ENCODE assay signal across 24 cellular contexts in genomic region chr15:92603743-92604470, GRCh38. TPM values are rescaled to one million over a fixed set of nuclear protein-coding genes. Genes with fewer than 3 reads are reported as not detected.
DNase-seq lines count a peak whose midpoint lies in the region; ATAC-seq, FAIRE-seq and TF ChIP-seq lines count a peak whose summit lies in the region.
"Had no signal": no experiment of that assay in that cellular context is flagged by ENCODE, and none has a peak within 500 bp of the region (broad histone marks: within the 10 kb centered on the region; RNA-seq: fewer than 3 reads in every experiment).

No MANE protein-coding gene starts in this region.

- DNase-seq in A549 (ENCODE audit: low read depth in 1 of 2, low spot score in 1 of 2) (no peak), NB4 (ENCODE audit: low read depth) (peak; percentile 17), chondrocyte (ENCODE audit: low spot score) (peak; percentile 6), left lung (no peak), NCI-H82 treated with DMSO at 0.1 percent for 48 hours (lab: John Stamatoyannopoulos, UW; ENCODE audit: unreplicated experiment) (no peak), NCI-H1694 treated with DMSO at 0.1 percent for 48 hours (lab: John Stamatoyannopoulos, UW) (no peak), LoVo (ENCODE audit: low spot score) (no peak)
- DNase-seq: activated CD4-positive, alpha-beta T cell treated with anti-CD3 and anti-CD28 coated beads for 1 hour; activated CD8-positive, alpha-beta T cell treated with anti-CD3 and anti-CD28 coated beads for 36 hours; activated T-cell treated with anti-CD3 and anti-CD28 coated beads for 4 hours; BE2C; Karpas-422; NCI-H2081; NCI-H226; NCI-H774; stimulated activated CD4-positive, alpha-beta T cell treated with anti-CD3 and anti-CD28 coated beads, Interleukin-15, amount 100 ng/mL, for 24 hours; stimulated activated naive CD4-positive, alpha-beta T cell treated with Interleukin-2 at 50 U/mL for 16 hours; T-helper 17 cell had no signal

- H3K27ac ChIP-seq in A549 (no peak overlapping the region), left lung (no peak overlapping the region)
- H3K27ac ChIP-seq: HL-60, thoracic aorta had no signal

- H3K4me1 Mint-ChIP-seq in chondrocyte (ENCODE audit: low read depth) = peaks cover 6% of the 10 kb centered on the region

- TF ChIP-seq EP300 in A549 (IDR thresholded peaks at IDR 0.05) = no peak

- no peak overlapping the region for H3K4me2 ChIP-seq in A549

- TF ChIP-seq POLR2A in A549 (IDR thresholded peaks at IDR 0.05; ENCODE audit: low read length) = no peak
- TF ChIP-seq POLR2A in NB4 (IDR thresholded peaks at IDR 0.05; ENCODE audit: extremely low read depth, insufficient read length) = no peak

- FAIRE-seq in A549 (lab: Jason Lieb, UNC) = no peak
- FAIRE-seq: H54 had no signal

- POLR2A ChIA-PET in A549 (lab: Yijun Ruan, JAX) = no interaction called here

- intact Hi-C loops in left lung (cut with DNase I) = no loop called here

- no peaks in the 10 kb centered on the region for H3K36me3 Mint-ChIP-seq in chondrocyte (ENCODE audit: low read depth)
- H3K36me3 Mint-ChIP-seq: brain had no signal

- no peaks in the 10 kb centered on the region for H3K9me3 Mint-ChIP-seq in chondrocyte (ENCODE audit: low read depth)
- H3K9me3 Mint-ChIP-seq: activated CD8-positive, alpha-beta T cell treated with anti-CD3 and anti-CD28 coated beads for 36 hours had no signal

- WGBS in A549 (ENCODE audit: missing lambda C conversion rate) = 27% methylated on average over 5 of the region's 5 CpGs

- H3K4me3 ChIP-seq in A549 (no peak overlapping the region), NB4 (ENCODE audit: low read depth, low read length) (no peak overlapping the region), left lung (no peak overlapping the region)
- H3K4me3 ChIP-seq: thoracic aorta had no signal

- TF ChIP-seq RAD21 in A549 (conservative IDR thresholded peaks at IDR 0.05 in 1 of 2, IDR thresholded peaks at IDR 0.05 in 1 of 2) = no peak

- H3K9me3 ChIP-seq in A549 (no peaks in the 10 kb centered on the region), left lung (no peaks in the 10 kb centered on the region)
- H3K9me3 ChIP-seq: BE2C, thoracic aorta had no signal

- H3K36me3 ChIP-seq in left lung = no peaks in the 10 kb centered on the region
- H3K36me3 ChIP-seq: BE2C, thoracic aorta had no signal

- CTCF ChIA-PET in A549 (lab: Yijun Ruan, JAX) = interaction anchor here (0.6 to 1.1 kb wide), 2 partner anchors 14 to 41 kb away, joined by 3 read pairs; no protein-coding TSS in a partner anchor

- H3K27me3 ChIP-seq in left lung = no peaks in the 10 kb centered on the region
- H3K27me3 ChIP-seq: BE2C had no signal

- peak; percentile 19 to 41; a peak in 3 of 6 replicates for ATAC-seq in A549
- peak; percentile 39 for ATAC-seq in left lung
- no peak for ATAC-seq in GM21526 (IDR thresholded peaks at IDR 0.05; ENCODE audit: low FRiP score, unreplicated experiment)
- ATAC-seq: activated CD8-positive, alpha-beta T cell treated with anti-CD3 and anti-CD28 coated beads for 36 hours; SK-N-SH treated with all-trans-retinoic acid at 6 μM for 48 hours; T-helper 17 cell had no signal

- 0 out of 3 replicates have a peak, but pooled peaks cover 3% of the 10 kb centered on the region for H3K4me1 ChIP-seq in A549
- H3K4me1 ChIP-seq in left lung = peaks cover 0 to 7% of the 10 kb centered on the region in 2 donors
- H3K4me1 ChIP-seq: BE2C had no signal

- TF ChIP-seq CTCF in A549 (IDR thresholded peaks at IDR 0.05) (no peak), NB4 (IDR thresholded peaks at IDR 0.05; ENCODE audit: low read depth, low read length) (no peak), chondrocyte (IDR thresholded peaks at IDR 0.05) (no peak), left lung (IDR thresholded peaks at IDR 0.05) (no peak)

- peaks cover 27% of the 10 kb centered on the region for H3K27me3 Mint-ChIP-seq in chondrocyte (ENCODE audit: low read depth)

- no peak overlapping the region for H3K4me3 Mint-ChIP-seq in chondrocyte (ENCODE audit: unreplicated experiment)
- H3K4me3 Mint-ChIP-seq: activated CD8-positive, alpha-beta T cell treated with anti-CD3 and anti-CD28 coated beads for 36 hours; brain; T-helper 17 cell had no signal

- no peak overlapping the region for H3K27ac Mint-ChIP-seq in chondrocyte (ENCODE audit: unreplicated experiment)
- H3K27ac Mint-ChIP-seq: activated CD8-positive, alpha-beta T cell treated with anti-CD3 and anti-CD28 coated beads for 36 hours; brain; T-helper 17 cell had no signal

TF ChIP-seq in A549, 52 proteins besides CTCF, POLR2A, EP300 and RAD21:
- TF ChIP-seq E2F6 (IDR thresholded peaks at IDR 0.05; ENCODE audit: borderline replicate concordance, low read depth) (no peak), TFCP2L1 (CRISPR knock-in tag; IDR thresholded peaks at IDR 0.05) (no peak), NFE2L2 (conservative IDR thresholded peaks at IDR 0.05; ENCODE audit: low read length) (no peak), JUNB (IDR thresholded peaks at IDR 0.05) (no peak), CHD2 (IDR thresholded peaks at IDR 0.05; ENCODE audit: low read length, partially characterized antibody) (no peak), REST (IDR thresholded peaks at IDR 0.05) (no peak), CEBPB (IDR thresholded peaks at IDR 0.05) (no peak)

RNA-seq across cellular contexts. Expression of gene FAM174B, which starts 51.7 kb away (rescaled TPM):
- polyA plus RNA-seq in A549 (2011; rRNA removed) = 13.9 and 22.5 TPM in 2 replicates
- polyA plus RNA-seq in A549 (2012; cell fraction: cytosol; rRNA removed) = 3.7 and 5.7 TPM in 2 replicates
- 3.1 and 3.9 TPM in 2 replicates for polyA plus RNA-seq in A549 (2012; cell fraction: nucleus; rRNA removed)
- 4.6 to 5.9 TPM (median 5.2 TPM) in 3 replicates for polyA plus RNA-seq in A549 (2017; fragmentation: RNase III; extraction: RNeasy Plus Mini Kit Qiagen cat#74134 plus additional on column Dnase treatment)
- polyA minus RNA-seq in A549 (2011; rRNA and poly(A)+ RNA removed) = 19.2 and 20.6 TPM in 2 replicates
- total RNA-seq in chondrocyte = 11.0 to 24.0 TPM (median 21.9 TPM) in 3 replicates
- total RNA-seq in left lung = 10 to 100 TPM; 42.8 to 66.3 TPM

Comparison
In these comparisons a context has a peak if more than half of its experiments do, and no peak if none do; other contexts are left out.
1. DNase-seq: peak in NB4 (single experiment) and chondrocyte (single experiment); none in A549 (0 of 2), left lung (0 of 2), NCI-H82 treated with DMSO at 0.1 percent for 48 hours (single experiment), NCI-H1694 treated with DMSO at 0.1 percent for 48 hours (single experiment) and LoVo (single experiment).